In genomic region chr2:218622606-218623238, GRCh38 we compare ENCODE assay signal across 1 cellular context.
TF ChIP-seq lines count a peak whose summit lies in the region.

No MANE protein-coding gene starts in this region.

TF ChIP-seq in IMR-90, 13 proteins besides CTCF, POLR2A, EP300 and RAD21:
- TF ChIP-seq CHD1 (IDR thresholded peaks at IDR 0.05; ENCODE audit: low read depth, low read length) = no peak
- no peak for TF ChIP-seq MAZ (IDR thresholded peaks at IDR 0.05; ENCODE audit: borderline replicate concordance, low read depth, low read length)
- TF ChIP-seq RCOR1 (IDR thresholded peaks at IDR 0.05; ENCODE audit: insufficient replicate concordance, low read length) = no peak
- peak; percentile 3; the same call in 1 of the 2 replicates for TF ChIP-seq MAFK (IDR thresholded peaks at IDR 0.05; ENCODE audit: low read depth, low read length)
